9 cellular contexts compared by ENCODE assay signal in the genomic region with DNA sequence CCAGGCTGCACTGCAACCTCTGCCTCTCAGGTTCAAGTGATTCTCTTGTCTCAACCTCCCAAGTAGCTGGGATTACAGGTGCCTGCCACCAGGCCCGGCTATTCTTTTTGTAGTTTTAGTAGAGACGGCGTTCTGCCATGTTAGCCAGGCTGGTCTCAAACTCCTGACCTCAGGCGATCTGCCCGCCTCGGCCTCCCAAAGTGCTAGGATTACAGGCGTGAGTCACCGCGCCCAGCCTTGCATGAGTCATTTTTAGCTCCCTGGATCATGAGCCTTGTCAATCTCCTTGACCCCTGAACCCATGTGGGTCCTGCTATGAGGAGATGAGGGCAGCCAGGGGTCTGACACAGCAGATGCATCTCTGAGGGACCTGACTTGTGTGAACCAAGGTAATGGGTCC. TPM values are rescaled to one million over a fixed set of nuclear protein-coding genes. Genes with fewer than 3 reads are reported as not detected.
DNase-seq lines count a peak whose midpoint lies in the region; ATAC-seq, FAIRE-seq and TF ChIP-seq lines count a peak whose summit lies in the region.
"Not testable (repeated sequence)": the region's sequence is repeated elsewhere in the genome, so short reads cannot be mapped to it uniquely, and the experiment has no call there.
"Had no signal": no experiment of that assay in that cellular context is flagged by ENCODE, and none has a peak within 500 bp of the region (broad histone marks: within the 10 kb centered on the region; RNA-seq: fewer than 3 reads in every experiment).

No MANE protein-coding gene starts in this region.

- TF ChIP-seq POLR2A in NB4 (IDR thresholded peaks at IDR 0.05; ENCODE audit: extremely low read depth, insufficient read length); HepG2 (IDR thresholded peaks at IDR 0.05; ENCODE audit: insufficient read depth in 1 of 2, low read depth in 2 of 2, low read length in 2 of 2); spleen (IDR thresholded peaks at IDR 0.05): not testable (repeated sequence)

- not testable (repeated sequence) for TF ChIP-seq CTCF in NB4 (IDR thresholded peaks at IDR 0.05; ENCODE audit: low read depth, low read length); SK-N-SH (IDR thresholded peaks at IDR 0.05); chondrocyte (IDR thresholded peaks at IDR 0.05); HepG2 (CRISPR knock-in tag; IDR thresholded peaks at IDR 0.05); spleen (IDR thresholded peaks at IDR 0.05 in 8 of 11, conservative IDR thresholded peaks at IDR 0.05 in 3 of 11)

- not testable (repeated sequence) for H3K4me1 Mint-ChIP-seq in chondrocyte (ENCODE audit: low read depth)

- not testable (repeated sequence) for H3K9ac ChIP-seq in SK-N-SH; HepG2 (ENCODE audit: insufficient read depth, low read depth, low read length)

- H3K27ac Mint-ChIP-seq in chondrocyte (ENCODE audit: unreplicated experiment): not testable (repeated sequence)

- H2AFZ ChIP-seq in SK-N-SH (ENCODE audit: low read depth); HepG2 (ENCODE audit: low read length): not testable (repeated sequence)

- not testable (repeated sequence) for H3K27ac ChIP-seq in SK-N-SH (ENCODE audit: low read depth in 2 of 2, low read length in 1 of 2); HepG2 (ENCODE audit: extremely low read length, insufficient read depth, low read length); spleen

- H4K20me1 ChIP-seq in SK-N-SH (ENCODE audit: insufficient read depth); HepG2 (ENCODE audit: insufficient read depth, low read length): not testable (repeated sequence)

- H3K4me1 ChIP-seq in SK-N-SH (ENCODE audit: control insufficient read depth in 1 of 2, insufficient read depth in 2 of 2, low read depth in 1 of 2, low read length in 1 of 2); spleen: not testable (repeated sequence)
- H3K4me1 ChIP-seq in HepG2 (ENCODE audit: insufficient read depth, low read length): peaks cover 11% of the 10 kb centered on the region; the same call in 1 of the 2 replicates

- TF ChIP-seq EP300 in SK-N-SH (IDR thresholded peaks at IDR 0.05; ENCODE audit: borderline replicate concordance in 1 of 2, low read depth in 1 of 2, low read length in 1 of 2); HepG2 (IDR thresholded peaks at IDR 0.05; ENCODE audit: low read depth in 2 of 2, low read length in 2 of 2); HepG2 (CRISPR knock-in tag; IDR thresholded peaks at IDR 0.05; ENCODE audit: borderline replicate concordance): not testable (repeated sequence)

- H3K36me3 ChIP-seq in SK-N-SH (replicated peaks in 1 of 2; ENCODE audit: control insufficient read depth in 1 of 2, insufficient read depth in 2 of 2, low read length in 1 of 2); HepG2 (replicated peaks in 1 of 2; ENCODE audit: control insufficient read depth in 1 of 2, insufficient read depth in 2 of 2, low read length in 2 of 2); spleen: not testable (repeated sequence)

- H3K9me3 ChIP-seq in SK-N-SH; HepG2 (ENCODE audit: low read length); spleen: not testable (repeated sequence)

- H3F3A ChIP-seq in SK-N-SH (replicated peaks; ENCODE audit: insufficient read depth): not testable (repeated sequence)

- POLR2A ChIA-PET in SK-N-SH (lab: Yijun Ruan, JAX); HepG2 (lab: Yijun Ruan, JAX): not testable (repeated sequence)

- intact Hi-C loops in HepG2 (cut with micrococcal nuclease; ENCODE audit: unreplicated experiment); spleen (cut with DNase I; ENCODE audit: low total_unique reads): not testable (repeated sequence)

- peaks cover 11% of the 10 kb centered on the region for H3K27me3 Mint-ChIP-seq in chondrocyte (ENCODE audit: low read depth)

- peak; percentile 78 for FAIRE-seq in G401.6 (lab: Jason Lieb, UNC)
- not testable (repeated sequence) for FAIRE-seq in HepG2 (lab: Jason Lieb, UNC)

- H3K27me3 ChIP-seq in SK-N-SH (ENCODE audit: insufficient read depth): peaks cover 28% of the 10 kb centered on the region; the same call in 1 of the 2 replicates
- H3K27me3 ChIP-seq in HepG2 (ENCODE audit: control insufficient read depth in 1 of 2, insufficient read depth in 2 of 2, low read length in 2 of 2): not testable (repeated sequence)
- H3K27me3 ChIP-seq in spleen (replicated peaks in 1 of 7): peaks cover 0 to 63% (median 8%) of the 10 kb centered on the region in 7 donors

- CTCF ChIA-PET in SK-N-SH (lab: Yijun Ruan, JAX): interaction anchor here (1.2 kb wide), 1 partner anchor 10 kb away, joined by 5 read pairs; no protein-coding TSS in a partner anchor
- CTCF ChIA-PET in HepG2 (lab: Yijun Ruan, JAX; ENCODE audit: low intra/inter-chr PET ratio, low total read pairs): not testable (repeated sequence)

- ATAC-seq in HepG2: peak; percentile 46

- not testable (repeated sequence) for H3K9me3 Mint-ChIP-seq in chondrocyte (ENCODE audit: low read depth)

- WGBS in SK-N-SH (ENCODE audit: low lambda C conversion rate): 46% methylated on average over 9 of the region's 9 CpGs
- WGBS in HepG2 (ENCODE audit: low lambda C conversion rate): 5% methylated on average over 9 of the region's 9 CpGs
- WGBS in spleen, 5 donors: 82 to 93% (median 89%) methylated on average over 9 of the region's 9 CpGs

- H3K9me2 ChIP-seq in SK-N-SH: not testable (repeated sequence)

- in situ Hi-C loops in HepG2 (cut with HindIII; ENCODE audit: extremely low pct_ligation_motif_present, low pct_unique_long_range_greater_than_20kb): not testable (repeated sequence)

- not testable (repeated sequence) for BruUV-seq in HepG2 (replicated peaks; lab: Mats Ljungman, UMichigan)

- TF ChIP-seq RAD21 in SK-N-SH (IDR thresholded peaks at IDR 0.05; ENCODE audit: low read length); HepG2 (CRISPR knock-in tag; IDR thresholded peaks at IDR 0.05): not testable (repeated sequence)

- not testable (repeated sequence) for H3K4me3 Mint-ChIP-seq in chondrocyte (ENCODE audit: unreplicated experiment)

- H3K4me2 ChIP-seq in SK-N-SH; HepG2 (ENCODE audit: low read depth, low read length): not testable (repeated sequence)

- H3K36me3 Mint-ChIP-seq in chondrocyte (ENCODE audit: low read depth): not testable (repeated sequence)

- DNase-seq in 8988T (peak; percentile 63), HPDE6-E6E7 (ENCODE audit: extremely low spot score) (peak; percentile 31), NB4 (ENCODE audit: low read depth) (peak; percentile 78), chondrocyte (ENCODE audit: low spot score) (peak; percentile 52), HepG2 (ENCODE audit: low spot score) (peak; percentile 54), spleen (peak; percentile 34)
- DNase-seq in SK-N-SH: not testable (repeated sequence)

- H3K4me3 ChIP-seq in NB4 (ENCODE audit: low read depth, low read length); SK-N-SH (ENCODE audit: low read depth in 2 of 2, low read length in 1 of 2); HepG2 (replicated peaks in 1 of 3; ENCODE audit: insufficient read depth in 1 of 3, low read depth in 2 of 3, low read length in 3 of 3); spleen: not testable (repeated sequence)

- H3K79me2 ChIP-seq in SK-N-SH (ENCODE audit: insufficient read depth); HepG2 (ENCODE audit: insufficient read depth, low read length): not testable (repeated sequence)

RNA-seq across cellular contexts. Expression of a gene that starts 0.8 kb away (rescaled TPM):
- polyA plus RNA-seq in SK-N-SH (2012; rRNA removed) (not detected in 2 replicates), HepG2 (2011; rRNA removed) (not detected in 2 replicates), spleen (not detected)
- not detected in 2 replicates for polyA plus RNA-seq in SK-N-SH (2012; cell fraction: cytosol; rRNA removed)
- not detected in 2 replicates for polyA plus RNA-seq in SK-N-SH (2012; cell fraction: nucleus; rRNA removed)
- total RNA-seq in chondrocyte (not detected in 3 replicates), HepG2 (2016; rRNA removed; fragmentation: Illumina TruSeq; extraction: Trizol) (not detected in 2 replicates), spleen (not detected)
- not detected in 2 replicates for total RNA-seq in HepG2 (2016; cell fraction: cytosol; rRNA removed; fragmentation: Illumina TruSeq; extraction: Trizol; ENCODE audit: low read depth)
- not detected in 2 replicates for total RNA-seq in HepG2 (2016; cell fraction: insoluble cytoplasmic fraction; rRNA removed; fragmentation: Illumina TruSeq; extraction: Trizol)
- total RNA-seq in HepG2 (2016; cell fraction: membrane; rRNA removed; fragmentation: Illumina TruSeq; extraction: Trizol): not detected in 2 replicates
- not detected in 2 replicates for total RNA-seq in HepG2 (2016; cell fraction: nucleus; rRNA removed; fragmentation: Illumina TruSeq; extraction: Trizol)
- polyA plus RNA-seq in HepG2 (2011; cell fraction: cytosol; rRNA removed): not detected in 2 replicates
- not detected in 2 replicates for polyA plus RNA-seq in HepG2 (2011; cell fraction: nucleus; rRNA removed)
- not detected in 2 replicates for polyA plus RNA-seq in HepG2 (2012)
- polyA plus RNA-seq in HepG2 (2016; cell fraction: cytosol; fragmentation: Illumina TruSeq; extraction: Trizol; ENCODE audit: low read depth): not detected in 2 replicates
- not detected in 2 replicates for polyA plus RNA-seq in HepG2 (2016; cell fraction: insoluble cytoplasmic fraction; fragmentation: Illumina TruSeq; extraction: Trizol; ENCODE audit: low read depth)
- polyA plus RNA-seq in HepG2 (2016; cell fraction: membrane; fragmentation: Illumina TruSeq; extraction: Trizol; ENCODE audit: low read depth): not detected in 2 replicates
- polyA plus RNA-seq in HepG2 (2016; cell fraction: nucleus; fragmentation: Illumina TruSeq; extraction: Trizol; ENCODE audit: insufficient read depth, low read depth): not detected in 2 replicates
- not detected in 2 replicates for polyA minus RNA-seq in HepG2 (2011; rRNA and poly(A)+ RNA removed; ENCODE audit: low replicate concordance)
- not detected in 2 replicates for polyA minus RNA-seq in HepG2 (2011; cell fraction: cytosol; rRNA and poly(A)+ RNA removed)
- polyA minus RNA-seq in HepG2 (2011; cell fraction: nucleus; rRNA and poly(A)+ RNA removed): not detected in 2 replicates
- total RNA-seq: HFFc6 had no signal

RNA-seq across cellular contexts. Expression of a gene that starts 27.9 kb away (rescaled TPM):
- not detected in 2 replicates for polyA plus RNA-seq in SK-N-SH (2012; rRNA removed)
- polyA plus RNA-seq in SK-N-SH (2012; cell fraction: cytosol; rRNA removed): not detected in 2 replicates
- not detected in 2 replicates for polyA plus RNA-seq in SK-N-SH (2012; cell fraction: nucleus; rRNA removed)
- total RNA-seq in chondrocyte: not detected in 3 replicates
- 193 and 253 TPM in 2 replicates for total RNA-seq in HepG2 (2016; rRNA removed; fragmentation: Illumina TruSeq; extraction: Trizol)
- 21.6 and 21.7 TPM in 2 replicates for total RNA-seq in HepG2 (2016; cell fraction: cytosol; rRNA removed; fragmentation: Illumina TruSeq; extraction: Trizol; ENCODE audit: low read depth)
- 195 and 269 TPM in 2 replicates for total RNA-seq in HepG2 (2016; cell fraction: insoluble cytoplasmic fraction; rRNA removed; fragmentation: Illumina TruSeq; extraction: Trizol)
- total RNA-seq in HepG2 (2016; cell fraction: membrane; rRNA removed; fragmentation: Illumina TruSeq; extraction: Trizol): 48.2 and 49.6 TPM in 2 replicates
- 55.5 and 64.8 TPM in 2 replicates for total RNA-seq in HepG2 (2016; cell fraction: nucleus; rRNA removed; fragmentation: Illumina TruSeq; extraction: Trizol)
- 137 TPM in 2 replicates for polyA plus RNA-seq in HepG2 (2011; rRNA removed)
- 83.4 and 154 TPM in 2 replicates for polyA plus RNA-seq in HepG2 (2011; cell fraction: cytosol; rRNA removed)
- 9.5 and 20.0 TPM in 2 replicates for polyA plus RNA-seq in HepG2 (2011; cell fraction: nucleus; rRNA removed)
- polyA plus RNA-seq in HepG2 (2012): 181 and 272 TPM in 2 replicates
- 18.6 and 19.7 TPM in 2 replicates for polyA plus RNA-seq in HepG2 (2016; cell fraction: cytosol; fragmentation: Illumina TruSeq; extraction: Trizol; ENCODE audit: low read depth)
- 251 and 282 TPM in 2 replicates for polyA plus RNA-seq in HepG2 (2016; cell fraction: insoluble cytoplasmic fraction; fragmentation: Illumina TruSeq; extraction: Trizol; ENCODE audit: low read depth)
- polyA plus RNA-seq in HepG2 (2016; cell fraction: membrane; fragmentation: Illumina TruSeq; extraction: Trizol; ENCODE audit: low read depth): 36.2 and 37.2 TPM in 2 replicates
- polyA plus RNA-seq in HepG2 (2016; cell fraction: nucleus; fragmentation: Illumina TruSeq; extraction: Trizol; ENCODE audit: insufficient read depth, low read depth): 76.3 and 82.2 TPM in 2 replicates
- polyA minus RNA-seq in HepG2 (2011; rRNA and poly(A)+ RNA removed; ENCODE audit: low replicate concordance): 41.9 TPM in 1 of 2 replicates, not detected in the other
- 45.3 and 61.8 TPM in 2 replicates for polyA minus RNA-seq in HepG2 (2011; cell fraction: cytosol; rRNA and poly(A)+ RNA removed)
- 34.4 and 58.8 TPM in 2 replicates for polyA minus RNA-seq in HepG2 (2011; cell fraction: nucleus; rRNA and poly(A)+ RNA removed)
- total RNA-seq in spleen: under 1 TPM in 1 of 7 donors, not detected in 6; 0.19 TPM
- polyA plus RNA-seq in spleen: not detected
- total RNA-seq: HFFc6 had no signal

RNA-seq across cellular contexts. Expression of a gene that starts 36.5 kb away (rescaled TPM):
- polyA plus RNA-seq in SK-N-SH (2012; rRNA removed): not detected in 2 replicates
- polyA plus RNA-seq in SK-N-SH (2012; cell fraction: cytosol; rRNA removed): not detected in 2 replicates
- not detected in 2 replicates for polyA plus RNA-seq in SK-N-SH (2012; cell fraction: nucleus; rRNA removed)
- not detected in 3 replicates for total RNA-seq in chondrocyte
- total RNA-seq in HepG2 (2016; rRNA removed; fragmentation: Illumina TruSeq; extraction: Trizol): not detected in 2 replicates
- total RNA-seq in HepG2 (2016; cell fraction: cytosol; rRNA removed; fragmentation: Illumina TruSeq; extraction: Trizol; ENCODE audit: low read depth): not detected in 2 replicates
- total RNA-seq in HepG2 (2016; cell fraction: insoluble cytoplasmic fraction; rRNA removed; fragmentation: Illumina TruSeq; extraction: Trizol): not detected in 2 replicates
- total RNA-seq in HepG2 (2016; cell fraction: membrane; rRNA removed; fragmentation: Illumina TruSeq; extraction: Trizol): not detected in 2 replicates
- not detected in 2 replicates for total RNA-seq in HepG2 (2016; cell fraction: nucleus; rRNA removed; fragmentation: Illumina TruSeq; extraction: Trizol)
- not detected in 2 replicates for polyA plus RNA-seq in HepG2 (2011; rRNA removed)
- polyA plus RNA-seq in HepG2 (2011; cell fraction: cytosol; rRNA removed): not detected in 2 replicates
- polyA plus RNA-seq in HepG2 (2011; cell fraction: nucleus; rRNA removed): not detected in 2 replicates
- polyA plus RNA-seq in HepG2 (2012): not detected in 2 replicates
- polyA plus RNA-seq in HepG2 (2016; cell fraction: cytosol; fragmentation: Illumina TruSeq; extraction: Trizol; ENCODE audit: low read depth): not detected in 2 replicates
- polyA plus RNA-seq in HepG2 (2016; cell fraction: insoluble cytoplasmic fraction; fragmentation: Illumina TruSeq; extraction: Trizol; ENCODE audit: low read depth): not detected in 2 replicates
- polyA plus RNA-seq in HepG2 (2016; cell fraction: membrane; fragmentation: Illumina TruSeq; extraction: Trizol; ENCODE audit: low read depth): not detected in 2 replicates
- polyA plus RNA-seq in HepG2 (2016; cell fraction: nucleus; fragmentation: Illumina TruSeq; extraction: Trizol; ENCODE audit: insufficient read depth, low read depth): not detected in 2 replicates
- polyA minus RNA-seq in HepG2 (2011; rRNA and poly(A)+ RNA removed; ENCODE audit: low replicate concordance): not detected in 2 replicates
- polyA minus RNA-seq in HepG2 (2011; cell fraction: cytosol; rRNA and poly(A)+ RNA removed): not detected in 2 replicates
- polyA minus RNA-seq in HepG2 (2011; cell fraction: nucleus; rRNA and poly(A)+ RNA removed): not detected in 2 replicates
- total RNA-seq in spleen: under 1 TPM in 1 of 7 donors, not detected in 6; 0.09 TPM
- polyA plus RNA-seq in spleen: not detected
- total RNA-seq: HFFc6 had no signal

RNA-seq across cellular contexts. Expression of a gene that starts 53.9 kb away (rescaled TPM):
- polyA plus RNA-seq in SK-N-SH (2012; rRNA removed): not detected in 2 replicates
- polyA plus RNA-seq in SK-N-SH (2012; cell fraction: cytosol; rRNA removed): 0.01 TPM in 1 of 2 replicates, not detected in the other
- not detected in 2 replicates for polyA plus RNA-seq in SK-N-SH (2012; cell fraction: nucleus; rRNA removed)
- not detected in 3 replicates for total RNA-seq in chondrocyte
- not detected in 2 replicates for total RNA-seq in HepG2 (2016; rRNA removed; fragmentation: Illumina TruSeq; extraction: Trizol)
- not detected in 2 replicates for total RNA-seq in HepG2 (2016; cell fraction: cytosol; rRNA removed; fragmentation: Illumina TruSeq; extraction: Trizol; ENCODE audit: low read depth)
- total RNA-seq in HepG2 (2016; cell fraction: insoluble cytoplasmic fraction; rRNA removed; fragmentation: Illumina TruSeq; extraction: Trizol): not detected in 2 replicates
- not detected in 2 replicates for total RNA-seq in HepG2 (2016; cell fraction: membrane; rRNA removed; fragmentation: Illumina TruSeq; extraction: Trizol)
- total RNA-seq in HepG2 (2016; cell fraction: nucleus; rRNA removed; fragmentation: Illumina TruSeq; extraction: Trizol): not detected in 2 replicates
- not detected in 2 replicates for polyA plus RNA-seq in HepG2 (2011; rRNA removed)
- polyA plus RNA-seq in HepG2 (2011; cell fraction: cytosol; rRNA removed): not detected in 2 replicates
- polyA plus RNA-seq in HepG2 (2011; cell fraction: nucleus; rRNA removed): not detected in 2 replicates
- not detected in 2 replicates for polyA plus RNA-seq in HepG2 (2012)
- not detected in 2 replicates for polyA plus RNA-seq in HepG2 (2016; cell fraction: cytosol; fragmentation: Illumina TruSeq; extraction: Trizol; ENCODE audit: low read depth)
- polyA plus RNA-seq in HepG2 (2016; cell fraction: insoluble cytoplasmic fraction; fragmentation: Illumina TruSeq; extraction: Trizol; ENCODE audit: low read depth): not detected in 2 replicates
- polyA plus RNA-seq in HepG2 (2016; cell fraction: membrane; fragmentation: Illumina TruSeq; extraction: Trizol; ENCODE audit: low read depth): not detected in 2 replicates
- not detected in 2 replicates for polyA plus RNA-seq in HepG2 (2016; cell fraction: nucleus; fragmentation: Illumina TruSeq; extraction: Trizol; ENCODE audit: insufficient read depth, low read depth)
- not detected in 2 replicates for polyA minus RNA-seq in HepG2 (2011; rRNA and poly(A)+ RNA removed; ENCODE audit: low replicate concordance)
- polyA minus RNA-seq in HepG2 (2011; cell fraction: cytosol; rRNA and poly(A)+ RNA removed): not detected in 2 replicates
- polyA minus RNA-seq in HepG2 (2011; cell fraction: nucleus; rRNA and poly(A)+ RNA removed): not detected in 2 replicates
- not detected for total RNA-seq in spleen
- polyA plus RNA-seq in spleen: not detected
- total RNA-seq: HFFc6 had no signal

Comparison
In these comparisons a context has a peak if more than half of its experiments do, and no peak if none do; other contexts are left out.
1. RNA of a gene that starts 27.9 kb away (total RNA-seq): 21.6 to 269 TPM in HepG2; not detected in chondrocyte and 0.19 TPM in spleen; every median in the first group is over 10 times any median in the second.